Comparison of ENCODE assay signal across 1 cellular context in genomic region chrX:20253232-20253543, GRCh38.
TF ChIP-seq lines count a peak whose summit lies in the region.

No MANE protein-coding gene starts in this region.

TF ChIP-seq in A549, 52 proteins besides CTCF, POLR2A, EP300 and RAD21 (continued from another document):
- TF ChIP-seq HMGXB4 (CRISPR knock-in tag; IDR thresholded peaks at IDR 0.05; ENCODE audit: borderline replicate concordance): no peak
- TF ChIP-seq FOSL2 (IDR thresholded peaks at IDR 0.05): no peak
- TF ChIP-seq FOSL2 (CRISPR knock-in tag; IDR thresholded peaks at IDR 0.05): no peak
- no peak for TF ChIP-seq TP53 (CRISPR knock-in tag; IDR thresholded peaks at IDR 0.05)
- TF ChIP-seq, protein P1, sequence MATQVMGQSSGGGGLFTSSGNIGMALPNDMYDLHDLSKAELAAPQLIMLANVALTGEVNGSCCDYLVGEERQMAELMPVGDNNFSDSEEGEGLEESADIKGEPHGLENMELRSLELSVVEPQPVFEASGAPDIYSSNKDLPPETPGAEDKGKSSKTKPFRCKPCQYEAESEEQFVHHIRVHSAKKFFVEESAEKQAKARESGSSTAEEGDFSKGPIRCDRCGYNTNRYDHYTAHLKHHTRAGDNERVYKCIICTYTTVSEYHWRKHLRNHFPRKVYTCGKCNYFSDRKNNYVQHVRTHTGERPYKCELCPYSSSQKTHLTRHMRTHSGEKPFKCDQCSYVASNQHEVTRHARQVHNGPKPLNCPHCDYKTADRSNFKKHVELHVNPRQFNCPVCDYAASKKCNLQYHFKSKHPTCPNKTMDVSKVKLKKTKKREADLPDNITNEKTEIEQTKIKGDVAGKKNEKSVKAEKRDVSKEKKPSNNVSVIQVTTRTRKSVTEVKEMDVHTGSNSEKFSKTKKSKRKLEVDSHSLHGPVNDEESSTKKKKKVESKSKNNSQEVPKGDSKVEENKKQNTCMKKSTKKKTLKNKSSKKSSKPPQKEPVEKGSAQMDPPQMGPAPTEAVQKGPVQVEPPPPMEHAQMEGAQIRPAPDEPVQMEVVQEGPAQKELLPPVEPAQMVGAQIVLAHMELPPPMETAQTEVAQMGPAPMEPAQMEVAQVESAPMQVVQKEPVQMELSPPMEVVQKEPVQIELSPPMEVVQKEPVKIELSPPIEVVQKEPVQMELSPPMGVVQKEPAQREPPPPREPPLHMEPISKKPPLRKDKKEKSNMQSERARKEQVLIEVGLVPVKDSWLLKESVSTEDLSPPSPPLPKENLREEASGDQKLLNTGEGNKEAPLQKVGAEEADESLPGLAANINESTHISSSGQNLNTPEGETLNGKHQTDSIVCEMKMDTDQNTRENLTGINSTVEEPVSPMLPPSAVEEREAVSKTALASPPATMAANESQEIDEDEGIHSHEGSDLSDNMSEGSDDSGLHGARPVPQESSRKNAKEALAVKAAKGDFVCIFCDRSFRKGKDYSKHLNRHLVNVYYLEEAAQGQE (IDR thresholded peaks at IDR 0.05): no peak
- TF ChIP-seq ZSCAN20 (CRISPR knock-in tag; IDR thresholded peaks at IDR 0.05): no peak
- no peak for TF ChIP-seq ATOH8 (CRISPR knock-in tag; IDR thresholded peaks at IDR 0.05; ENCODE audit: low read depth)
- no peak for TF ChIP-seq MAFK (IDR thresholded peaks at IDR 0.05; ENCODE audit: partially characterized antibody)
- TF ChIP-seq, protein P2, sequence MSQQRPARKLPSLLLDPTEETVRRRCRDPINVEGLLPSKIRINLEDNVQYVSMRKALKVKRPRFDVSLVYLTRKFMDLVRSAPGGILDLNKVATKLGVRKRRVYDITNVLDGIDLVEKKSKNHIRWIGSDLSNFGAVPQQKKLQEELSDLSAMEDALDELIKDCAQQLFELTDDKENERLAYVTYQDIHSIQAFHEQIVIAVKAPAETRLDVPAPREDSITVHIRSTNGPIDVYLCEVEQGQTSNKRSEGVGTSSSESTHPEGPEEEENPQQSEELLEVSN (IDR thresholded peaks at IDR 0.05; ENCODE audit: borderline replicate concordance, low read depth): no peak
- TF ChIP-seq SMC3 (IDR thresholded peaks at IDR 0.05): no peak; the same call in 2 of the 3 replicates
- no peak for TF ChIP-seq RARB (CRISPR knock-in tag; IDR thresholded peaks at IDR 0.05)
- TF ChIP-seq JUN (IDR thresholded peaks at IDR 0.05): no peak
- no peak for TF ChIP-seq KDM5A (IDR thresholded peaks at IDR 0.05)
- no peak for TF ChIP-seq HOXA7 (CRISPR knock-in tag; IDR thresholded peaks at IDR 0.05)
- TF ChIP-seq EHMT2 (IDR thresholded peaks at IDR 0.05; ENCODE audit: low read depth): no peak
